ENCODE assay signal across 1 cellular context in the genomic region with DNA sequence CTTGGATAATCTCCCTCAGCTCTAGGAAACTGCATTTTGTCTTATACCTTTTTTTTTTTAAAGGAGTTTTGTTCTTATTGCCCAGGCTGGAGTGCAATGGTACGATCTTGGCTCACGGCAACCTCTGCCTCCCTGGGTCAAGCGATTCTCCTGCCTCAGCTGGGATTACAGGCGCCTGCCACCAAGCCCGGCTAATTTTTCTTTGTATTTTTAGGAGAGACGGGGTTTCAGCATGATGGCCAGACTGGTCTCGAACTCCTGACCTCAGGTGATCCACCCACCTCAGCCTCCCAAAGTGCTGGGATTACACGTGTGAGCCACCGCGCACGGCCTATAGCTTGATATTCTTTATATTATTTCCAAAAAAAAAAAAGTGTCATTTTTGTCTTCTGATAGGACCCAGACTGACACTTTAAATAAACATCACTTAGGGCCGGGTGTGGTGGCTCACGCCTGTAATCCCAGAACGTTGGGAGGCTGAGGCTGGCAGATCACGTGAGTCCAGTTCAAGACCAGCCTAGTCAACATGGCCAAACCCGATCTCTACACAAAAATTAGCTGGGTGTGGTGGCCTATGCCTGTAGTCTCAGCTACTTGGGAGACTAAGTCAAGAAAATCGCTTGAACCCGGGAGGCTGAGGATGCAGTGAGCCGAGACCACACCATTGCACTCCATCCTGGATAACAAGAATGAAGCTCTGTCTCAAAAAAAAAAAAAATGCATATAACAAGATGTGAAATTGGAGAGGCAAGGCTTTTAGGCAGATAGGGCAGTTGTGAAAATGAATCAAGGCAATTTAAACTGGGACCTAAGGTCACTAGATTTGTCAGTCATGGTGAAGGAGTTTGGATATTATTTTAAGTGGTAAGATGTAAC.
TF ChIP-seq lines count a peak whose summit lies in the region.

No MANE protein-coding gene starts in this region.

TF ChIP-seq in GM23338, 12 proteins besides CTCF, POLR2A, EP300 and RAD21:
- TF ChIP-seq POLR2AphosphoS5 (IDR thresholded peaks at IDR 0.05; ENCODE audit: low read depth) (peak; percentile 49), STAT1 (IDR thresholded peaks at IDR 0.05; ENCODE audit: unreplicated experiment) (no peak)
